Comparison of ENCODE assay signal across 8 cellular contexts in genomic region chr16:4372578-4373355, GRCh38. TPM values are rescaled to one million over a fixed set of nuclear protein-coding genes. Genes with fewer than 3 reads are reported as not detected.
DNase-seq lines count a peak whose midpoint lies in the region; ATAC-seq and TF ChIP-seq lines count a peak whose summit lies in the region.

No MANE protein-coding gene starts in this region.

- 40 to 52% methylated on average over 7 to 9 of the region's 10 CpGs for WGBS in lower leg skin, 2 donors

- no peaks in the 10 kb centered on the region for H3K27me3 Mint-ChIP-seq in Calu3 (ENCODE audit: unreplicated experiment)

- H3K27ac ChIP-seq in breast epithelium, result peak overlapping the region; percentile 91 to 97
- peak overlapping the region; percentile 91 for H3K27ac ChIP-seq in vagina

- H3K27ac Mint-ChIP-seq in Calu3 (ENCODE audit: unreplicated experiment), result peak overlapping the region; percentile 33

- BruUV-seq in Calu3 (replicated peaks; lab: Mats Ljungman, UMichigan), result no TSS peak

- H3K4me1 ChIP-seq in breast epithelium (peaks cover 22 to 75% of the 10 kb centered on the region in 2 donors), vagina (peaks cover 85% of the 10 kb centered on the region)

- ATAC-seq in GM21447 (IDR thresholded peaks at IDR 0.05; ENCODE audit: unreplicated experiment), result no peak

- H3K4me3 Mint-ChIP-seq in Calu3 (ENCODE audit: low read depth, unreplicated experiment), result peak overlapping the region; percentile 75

- intact Hi-C loops in Calu3 (cut with micrococcal nuclease; ENCODE audit: unreplicated experiment) (no loop called here), breast epithelium (cut with DNase I; ENCODE audit: low total_unique reads) (no loop called here), lower leg skin (cut with DNase I; ENCODE audit: low total_unique reads) (loop anchor here (10.0 kb wide), 1 partner anchor 1132 kb away; no protein-coding TSS in a partner anchor), vagina (cut with DNase I) (no loop called here)

- TF ChIP-seq CTCF in Calu3 (IDR thresholded peaks at IDR 0.05; ENCODE audit: unreplicated experiment), result no peak
- TF ChIP-seq CTCF in breast epithelium (IDR thresholded peaks at IDR 0.05), result no peak
- TF ChIP-seq CTCF in lower leg skin (IDR thresholded peaks at IDR 0.05), result no peak
- TF ChIP-seq CTCF in vagina (IDR thresholded peaks at IDR 0.05), result no peak
- TF ChIP-seq CTCF in GM10266 (IDR thresholded peaks at IDR 0.05; ENCODE audit: control insufficient read depth, insufficient read depth, low read depth, missing control alignments), result no peak

- peaks cover 56% of the 10 kb centered on the region for H3K4me1 Mint-ChIP-seq in Calu3 (ENCODE audit: low read depth, unreplicated experiment)

- peak overlapping the region; percentile 78 to 83 (median 82) for H3K4me3 ChIP-seq in breast epithelium
- peak overlapping the region; percentile 35 for H3K4me3 ChIP-seq in lower leg skin (ENCODE audit: low read depth, poor library complexity, severe bottlenecking)
- H3K4me3 ChIP-seq in vagina, result peak overlapping the region; percentile 56 to 92

- no peaks in the 10 kb centered on the region for H3K9me3 ChIP-seq in breast epithelium
- H3K9me3 ChIP-seq in vagina, result no peaks in the 10 kb centered on the region

- H3K36me3 Mint-ChIP-seq in Calu3 (ENCODE audit: insufficient read depth, unreplicated experiment), result peaks cover 58% of the 10 kb centered on the region

- H3K9me3 Mint-ChIP-seq in Calu3 (ENCODE audit: low read depth, unreplicated experiment), result no peaks in the 10 kb centered on the region

- DNase-seq in Calu3 (peak; percentile 52), NCI-H2029 (lab: John Stamatoyannopoulos, UW) (peak; percentile 93), breast epithelium (ENCODE audit: low spot score in 2 of 2) (no peak), lower leg skin (ENCODE audit: low spot score in 2 of 2) (no peak), vagina (ENCODE audit: extremely low spot score in 2 of 2) (no peak), GM10266 (ENCODE audit: extremely low spot score) (no peak), cerebellar cortex (ENCODE audit: low spot score) (no peak)

- H3K36me3 ChIP-seq in breast epithelium (no peaks in the 10 kb centered on the region), vagina (no peaks in the 10 kb centered on the region)

- TF ChIP-seq POLR2A in breast epithelium (IDR thresholded peaks at IDR 0.05) (no peak), lower leg skin (IDR thresholded peaks at IDR 0.05) (no peak), vagina (IDR thresholded peaks at IDR 0.05) (no peak)

- H3K27me3 ChIP-seq in breast epithelium (no peaks in the 10 kb centered on the region), vagina (no peaks in the 10 kb centered on the region)

- CTCF ChIA-PET in Calu3 (lab: Charles Lee), result interaction anchor here (1.0 to 2.0 kb wide), 3 partner anchors 13 to 30 kb away, joined by 3 to 9 read pairs (median 5); no protein-coding TSS in a partner anchor

RNA-seq across cellular contexts. Expression of gene VASN, which starts 1.1 kb away (rescaled TPM):
- total RNA-seq in Calu3 (2022) (18.1 and 22.4 TPM in 2 replicates), breast epithelium (10 to 100 TPM; 14.8 to 28.5 (median 16.1) TPM), lower leg skin (10 to 100 TPM; 35.6 to 52.8 (median 46.7) TPM), vagina (37.6 TPM)

RNA-seq across cellular contexts. Expression of gene PAM16, which starts 21.6 kb away (rescaled TPM):
- 72.7 and 85.3 TPM in 2 replicates for total RNA-seq in Calu3 (2022)
- total RNA-seq in breast epithelium, result 10 to 100 TPM; 24.9 to 52.4 (median 49.9) TPM
- 10 to 100 TPM; 26.2 to 64.5 (median 40.9) TPM for total RNA-seq in lower leg skin
- 76.1 TPM for total RNA-seq in vagina

RNA-seq across cellular contexts. Expression of gene CORO7, which starts 43.6 kb away (rescaled TPM):
- total RNA-seq in Calu3 (2022), result 49.7 and 51.0 TPM in 2 replicates
- total RNA-seq in breast epithelium, result 10 to 100 TPM; 19.7 to 25.9 (median 22.7) TPM
- 10 to 100 TPM; 18.4 to 39.0 (median 22.7) TPM for total RNA-seq in lower leg skin
- 30.9 TPM for total RNA-seq in vagina

RNA-seq across cellular contexts. Expression of gene DNAJA3, which starts 52.9 kb away (rescaled TPM):
- total RNA-seq in Calu3 (2022) (93.1 and 99.2 TPM in 2 replicates), breast epithelium (10 to 100 TPM; 32.6 to 54.2 (median 45.9) TPM), lower leg skin (10 to 100 TPM; 37.4 to 44.1 (median 40.8) TPM), vagina (33.6 TPM)

RNA-seq across cellular contexts. Expression of gene GLIS2, which starts 56.9 kb away (rescaled TPM):
- total RNA-seq in Calu3 (2022), result 22.1 and 24.5 TPM in 2 replicates
- total RNA-seq in breast epithelium, result 1 to 10 TPM in 2 of 3 donors, under 1 TPM in 1; 0.96 to 3.9 (median 1.5) TPM
- total RNA-seq in lower leg skin, result 1 to 10 TPM; 1.3 to 2.6 (median 2.2) TPM
- 6.9 TPM for total RNA-seq in vagina

Comparison
In these comparisons a context has a peak if more than half of its experiments do, and no peak if none do; other contexts are left out.
1. DNase-seq: peak in Calu3 (single experiment) and NCI-H2029 (single experiment); none in breast epithelium (0 of 2), lower leg skin (0 of 2), vagina (0 of 2), GM10266 (single experiment) and cerebellar cortex (single experiment).
2. Peak in every context shown above with its lines, with median percentiles within 50 percentile points of each other: H3K4me3 ChIP-seq.